9 cellular contexts compared by ENCODE assay signal in genomic region chr20:49669601-49670189, GRCh38. TPM values are rescaled to one million over a fixed set of nuclear protein-coding genes. Genes with fewer than 3 reads are reported as not detected.
DNase-seq lines count a peak whose midpoint lies in the region; ATAC-seq and TF ChIP-seq lines count a peak whose summit lies in the region.
"Had no signal": no experiment of that assay in that cellular context is flagged by ENCODE, and none has a peak within 500 bp of the region (broad histone marks: within the 10 kb centered on the region; RNA-seq: fewer than 3 reads in every experiment).

No MANE protein-coding gene starts in this region.

- H3K27ac ChIP-seq in KMS-11 (peak overlapping the region; percentile 63; the same call in 1 of the 2 replicates), thyroid gland (no peak overlapping the region)

- peak overlapping the region; percentile 14 for H3K4me3 ChIP-seq in KMS-11 (IDR thresholded peaks at IDR 0.05; ENCODE audit: insufficient read depth, low read depth, low read length)
- H3K4me3 ChIP-seq in thyroid gland (replicated peaks in 1 of 3) = no peak overlapping the region

- H3K36me3 ChIP-seq in KMS-11 (ENCODE audit: insufficient read depth) = no peaks in the 10 kb centered on the region
- H3K36me3 ChIP-seq in thyroid gland = no peaks in the 10 kb centered on the region

- TF ChIP-seq POLR2A in thyroid gland (IDR thresholded peaks at IDR 0.05) = no peak

- peaks cover 6% of the 10 kb centered on the region; the same call in 1 of the 2 replicates for H4K20me1 ChIP-seq in KMS-11 (ENCODE audit: insufficient read depth)

- H3K9ac ChIP-seq in KMS-11 = peak overlapping the region; percentile 1; the same call in 1 of the 2 replicates

- ATAC-seq in GM21381 (IDR thresholded peaks at IDR 0.05; ENCODE audit: unreplicated experiment) = peak; percentile 57

- H3K9me3 ChIP-seq in thyroid gland = no peaks in the 10 kb centered on the region

- intact Hi-C loops in thyroid gland (cut with DNase I) = no loop called here

- H3K4me1 ChIP-seq in KMS-11 (ENCODE audit: low read depth, poor library complexity, severe bottlenecking) (peaks cover 63% of the 10 kb centered on the region), thyroid gland (peaks cover 20 to 36% of the 10 kb centered on the region in 2 donors)

- H3K27me3 Mint-ChIP-seq in immature natural killer cell (ENCODE audit: low read depth in 3 of 3) = peaks cover 8 to 15% (median 11%) of the 10 kb centered on the region in 3 donors
- H3K27me3 Mint-ChIP-seq in HFFc6 (ENCODE audit: insufficient read depth) = no peaks in the 10 kb centered on the region

- TF ChIP-seq CTCF in KMS-11 (conservative IDR thresholded peaks at IDR 0.05; ENCODE audit: low read depth, low read length) (no peak), HFFc6 (IDR thresholded peaks at IDR 0.05) (no peak), thyroid gland (IDR thresholded peaks at IDR 0.05) (no peak)

- H2AFZ ChIP-seq in KMS-11 (ENCODE audit: low read depth) = no peak overlapping the region

- peaks cover 88 to 89% of the 10 kb centered on the region in 2 donors for H3K4me1 Mint-ChIP-seq in immature natural killer cell
- H3K4me1 Mint-ChIP-seq in HFFc6 (ENCODE audit: low read depth) = peaks cover 25% of the 10 kb centered on the region

- H3K4me2 ChIP-seq in KMS-11 = peak overlapping the region; percentile 93

- H3K9me3 Mint-ChIP-seq in immature natural killer cell = no peaks in the 10 kb centered on the region
- no peaks in the 10 kb centered on the region for H3K9me3 Mint-ChIP-seq in HFFc6

- H3K27ac Mint-ChIP-seq in immature natural killer cell (peak overlapping the region; percentile 94 to 97 (median 96)), HFFc6 (no peak overlapping the region)

- no peaks in the 10 kb centered on the region for H3K36me3 Mint-ChIP-seq in immature natural killer cell
- H3K36me3 Mint-ChIP-seq in HFFc6 (ENCODE audit: low read depth) = peaks cover 1% of the 10 kb centered on the region; the same call in 1 of the 2 replicates

- WGBS in thyroid gland, 2 donors = 66% methylated on average over 7 of the region's 7 CpGs

- peak; percentile 17 for DNase-seq in EH (ENCODE audit: low read depth)
- DNase-seq in immature natural killer cell = peak; percentile 79 to 81 (median 80)
- no peak for DNase-seq in HFFc6
- DNase-seq in thyroid gland = no peak
- no peak for DNase-seq in NCI-H1930 (lab: John Stamatoyannopoulos, UW)
- DNase-seq in NCI-H2107 (lab: John Stamatoyannopoulos, UW) = no peak
- DNase-seq: activated CD4-positive, CD25-positive, alpha-beta regulatory T cell treated with anti-CD3 and anti-CD28 coated beads, Interleukin-2, amount 50 U/mL, for 72 hours had no signal

- peaks cover 3% of the 10 kb centered on the region; the same call in 1 of the 2 replicates for H3K27me3 ChIP-seq in KMS-11 (ENCODE audit: insufficient read depth, low read depth)
- no peaks in the 10 kb centered on the region for H3K27me3 ChIP-seq in thyroid gland

- H3K4me3 Mint-ChIP-seq in immature natural killer cell (peak overlapping the region; percentile 72 to 89 (median 78)), HFFc6 (no peak overlapping the region)

- H3K79me2 ChIP-seq in KMS-11 (ENCODE audit: insufficient read depth, low read depth) = peaks cover 57% of the 10 kb centered on the region; the same call in 1 of the 2 replicates

RNA-seq across cellular contexts. Expression of gene B4GALT5, which starts 44.0 kb away (rescaled TPM):
- polyA plus RNA-seq in immature natural killer cell = 1 to 10 TPM in 2 of 3 donors, under 1 TPM in 1; 0.35 to 3.2 (median 2.8) TPM
- total RNA-seq in HFFc6 (2021; fragmentation: NEBNext Ultra II Directional; extraction: Animal tissue kit (Norgen Biotek cat#: 25700)) = 10 to 100 TPM; 19.7 to 25.0 (median 21.9) TPM
- total RNA-seq in thyroid gland = 10 to 100 TPM; 11.5 to 22.2 (median 17.6) TPM

Comparison
In these comparisons a context has a peak if more than half of its experiments do, and no peak if none do; other contexts are left out.
1. DNase-seq: peak in EH (single experiment) and immature natural killer cell (3 of 3); none in HFFc6 (single experiment), thyroid gland (0 of 2), NCI-H1930 (0 of 2) and NCI-H2107 (single experiment).